Comparison of ENCODE assay signal across 8 cellular contexts in the genomic region with DNA sequence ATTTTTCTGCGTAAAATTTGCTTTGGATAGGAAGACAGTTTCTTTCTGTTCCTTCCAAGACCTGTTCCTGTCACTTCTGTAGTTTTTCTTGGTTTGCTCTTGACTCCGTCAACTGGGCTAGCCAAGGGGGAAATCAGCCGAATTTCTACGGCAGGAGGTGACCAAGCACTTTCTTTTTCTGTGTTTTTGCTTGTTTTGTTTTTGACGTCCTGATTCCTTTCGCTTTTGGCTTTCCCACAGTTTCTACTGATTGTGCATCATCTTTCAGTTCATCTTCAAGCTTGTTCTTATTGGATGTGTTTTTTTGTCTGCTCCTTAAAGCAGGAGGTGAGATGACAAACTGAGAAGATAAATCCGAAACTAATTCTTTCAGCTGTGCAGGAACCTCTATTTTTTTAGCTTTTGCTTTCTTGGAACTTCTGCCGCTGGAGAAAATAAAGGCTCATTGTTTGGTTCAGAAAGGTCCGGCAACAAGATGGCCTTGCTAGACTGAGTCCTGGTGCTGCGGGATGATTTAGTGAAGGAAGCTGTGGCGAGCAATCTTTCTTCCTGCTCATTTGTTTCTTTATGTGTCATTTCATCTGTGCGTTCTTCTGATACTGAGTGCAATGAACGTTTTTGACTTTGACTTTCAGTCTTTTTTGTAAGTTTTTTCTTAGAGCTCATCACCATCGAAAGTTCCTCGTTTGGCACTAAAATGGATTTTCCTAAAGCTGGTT.
DNase-seq lines count a peak whose midpoint lies in the region; ATAC-seq and TF ChIP-seq lines count a peak whose summit lies in the region.
"Not testable (repeated sequence)": the region's sequence is repeated elsewhere in the genome, so short reads cannot be mapped to it uniquely, and the experiment has no call there.

No MANE protein-coding gene starts in this region.

- H3K4me1 Mint-ChIP-seq in WTC11; MCF 10A (ENCODE audit: insufficient read depth, unreplicated experiment): not testable (repeated sequence)

- H3K36me3 Mint-ChIP-seq in WTC11; MCF 10A (ENCODE audit: insufficient read depth, unreplicated experiment): not testable (repeated sequence)

- H3K9me3 Mint-ChIP-seq in WTC11; MCF 10A (ENCODE audit: unreplicated experiment): not testable (repeated sequence)

- not testable (repeated sequence) for TF ChIP-seq CTCF in WTC11 (IDR thresholded peaks at IDR 0.05); MCF 10A (IDR thresholded peaks at IDR 0.05; ENCODE audit: unreplicated experiment)

- POLR2A ChIA-PET in WTC11 (lab: Charles Lee); MCF 10A (lab: Yijun Ruan, JAX): not testable (repeated sequence)

- not testable (repeated sequence) for H3K27me3 Mint-ChIP-seq in WTC11 (ENCODE audit: low read depth)
- H3K27me3 Mint-ChIP-seq in MCF 10A (ENCODE audit: insufficient read depth, unreplicated experiment), result peaks cover 86% of the 10 kb centered on the region

- intact Hi-C loops in MCF 10A (cut with micrococcal nuclease), result not testable (repeated sequence)

- BruUV-seq in MCF 10A (replicated peaks; lab: Mats Ljungman, UMichigan), result not testable (repeated sequence)

- not testable (repeated sequence) for H3K4me3 Mint-ChIP-seq in WTC11
- peak overlapping the region; percentile 55 for H3K4me3 Mint-ChIP-seq in MCF 10A (ENCODE audit: unreplicated experiment)

- CTCF ChIA-PET in WTC11 (lab: Charles Lee), result not testable (repeated sequence)
- CTCF ChIA-PET in MCF 10A (lab: Yijun Ruan, JAX), result interaction anchor here (0.6 kb wide), 1 partner anchor 20 kb away, joined by 3 read pairs; no protein-coding TSS in a partner anchor

- ATAC-seq in GM19025 (IDR thresholded peaks at IDR 0.05; ENCODE audit: low read depth, unreplicated experiment) (peak; percentile 62), GM21717 (IDR thresholded peaks at IDR 0.05; ENCODE audit: unreplicated experiment) (peak; percentile 92), HG03097 (IDR thresholded peaks at IDR 0.05; ENCODE audit: low FRiP score, unreplicated experiment) (peak; percentile 66)
- ATAC-seq in WTC11, result not testable (repeated sequence)
- ATAC-seq in stimulated activated naive CD8-positive, alpha-beta T cell treated with anti-CD3 and anti-CD28 coated beads, Interleukin-15, Interleukin-2, amounts not matched to agents 100 U/mL and 50 U/mL, for 24 hours, result peak; percentile 36

- 0 out of 2 replicates have a peak overlapping the region, but pooled peaks have one; percentile 7 for H3K27ac Mint-ChIP-seq in WTC11
- not testable (repeated sequence) for H3K27ac Mint-ChIP-seq in MCF 10A (ENCODE audit: low read depth, unreplicated experiment)

- DNase-seq in Daoy (ENCODE audit: low read depth) (peak; percentile 23), LHCN-M2 (ENCODE audit: low read depth) (peak; percentile 3), MCF 10A (ENCODE audit: unreplicated experiment) (peak; percentile 4)
- not testable (repeated sequence) for DNase-seq in WTC11 (ENCODE audit: low spot score); stimulated activated naive CD8-positive, alpha-beta T cell treated with anti-CD3 and anti-CD28 coated beads, Interleukin-15, Interleukin-2, amounts not matched to agents 100 U/mL and 50 U/mL, for 24 hours
